35 cellular contexts compared by ENCODE assay signal in genomic region chr2:51454177-51454576, GRCh38.
"Had no signal": no experiment of that assay in that cellular context is flagged by ENCODE, and none has a peak within 500 bp of the region (broad histone marks: within the 10 kb centered on the region; RNA-seq: fewer than 3 reads in every experiment).

No MANE protein-coding gene starts in this region.

- DNase-seq: Karpas-422, Kasumi-1, KG1, MG63, MM.1S, MV-4-11, NCI-H1048, NCI-H1092, NCI-H1092 treated with DMSO at 0.1 percent for 48 hours, NCI-H1105, NCI-H1105 treated with DMSO at 0.1 percent for 48 hours, NCI-H1417, NCI-H1417 treated with DMSO at 0.1 percent for 48 hours, NCI-H1436, NCI-H1436 treated with DMSO at 0.1 percent for 48 hours, NCI-H146, NCI-H1694, NCI-H1694 treated with DMSO at 0.1 percent for 48 hours, NCI-H187, NCI-H187 treated with DMSO at 0.1 percent for 48 hours, NCI-H1930, NCI-H2029, NCI-H2029 treated with DMSO at 0.1 percent for 48 hours, NCI-H2081, NCI-H2081 treated with DMSO at 0.1 percent for 48 hours, NCI-H2107, NCI-H2171, NCI-H2171 treated with DMSO at 0.1 percent for 48 hours, NCI-H2227 treated with DMSO at 0.1 percent for 48 hours, NCI-H226, NCI-H345, NCI-H446, NCI-H446 treated with DMSO at 0.1 percent for 48 hours, NCI-H510A had no signal

- H3K9me3 ChIP-seq: MG63 had no signal

- H3K9ac ChIP-seq: KMS-11 had no signal

- H3K27ac ChIP-seq: KMS-11 had no signal

- H3K36me3 ChIP-seq: MG63 had no signal

- H3K4me3 ChIP-seq: MG63 had no signal

- H3K4me2 ChIP-seq: KMS-11 had no signal

- H3K27me3 ChIP-seq: MG63 had no signal
